24 cellular contexts compared by ENCODE assay signal in the genomic region with DNA sequence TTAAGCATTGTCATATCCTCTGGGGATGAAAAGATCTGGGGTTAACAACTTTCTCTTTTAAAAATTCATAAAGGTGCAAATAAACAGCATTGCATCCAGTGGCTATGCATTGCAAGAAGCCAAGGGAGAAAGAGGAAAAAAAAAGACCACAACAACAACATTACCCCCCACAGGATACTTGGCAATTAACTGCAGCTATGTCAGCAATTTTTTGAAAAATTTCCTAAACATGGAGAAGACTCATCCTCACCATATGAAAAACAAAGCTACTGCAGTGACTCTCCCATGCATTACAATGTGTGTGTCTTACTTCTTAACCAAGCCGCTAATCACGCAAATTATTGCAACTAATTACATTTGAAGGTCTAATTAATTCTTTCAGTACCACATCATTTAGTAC.
DNase-seq lines count a peak whose midpoint lies in the region; ATAC-seq, FAIRE-seq and TF ChIP-seq lines count a peak whose summit lies in the region.
"Had no signal": no experiment of that assay in that cellular context is flagged by ENCODE, and none has a peak within 500 bp of the region (broad histone marks: within the 10 kb centered on the region; RNA-seq: fewer than 3 reads in every experiment).

No MANE protein-coding gene starts in this region.

- H3K4me1 ChIP-seq in HepG2 (ENCODE audit: insufficient read depth, low read length): peaks cover 17% of the 10 kb centered on the region
- no peaks in the 10 kb centered on the region for H3K4me1 ChIP-seq in right lobe of liver
- no peaks in the 10 kb centered on the region for H3K4me1 ChIP-seq in K562 (replicated peaks in 1 of 2; ENCODE audit: control insufficient read depth in 2 of 2, insufficient read depth in 2 of 2, low read length in 2 of 2)
- H3K4me1 ChIP-seq in neuronal stem cell (ENCODE audit: control insufficient read depth in 2 of 2, insufficient read depth in 1 of 2, low read depth in 1 of 2, low read length in 2 of 2): no peaks in the 10 kb centered on the region
- H3K4me1 ChIP-seq: BE2C had no signal

- FAIRE-seq in HepG2 (lab: Jason Lieb, UNC): no peak
- no peak for FAIRE-seq in K562 (lab: Jason Lieb, UNC)
- FAIRE-seq: G401.6, GM12891, GM19239 had no signal

- no peak for TF ChIP-seq POLR2A in HepG2 (IDR thresholded peaks at IDR 0.05; ENCODE audit: insufficient read depth in 1 of 2, low read depth in 2 of 2, low read length in 2 of 2)
- no peak for TF ChIP-seq POLR2A in right lobe of liver (IDR thresholded peaks at IDR 0.05)
- TF ChIP-seq POLR2A in K562 (conservative IDR thresholded peaks at IDR 0.05): no peak

- H2AFZ ChIP-seq in HepG2 (ENCODE audit: low read length): no peak overlapping the region
- H2AFZ ChIP-seq in K562 (ENCODE audit: low read depth, low read length): no peak overlapping the region
- no peak overlapping the region for H2AFZ ChIP-seq in neuronal stem cell (ENCODE audit: low read length)

- no peaks in the 10 kb centered on the region for H3K9me1 ChIP-seq in K562 (ENCODE audit: control insufficient read depth, insufficient read depth, low read length)

- intact Hi-C loops in HepG2 (cut with micrococcal nuclease; ENCODE audit: unreplicated experiment): no loop called here
- intact Hi-C loops in right lobe of liver (cut with DNase I): no loop called here
- intact Hi-C loops in K562 (cut with micrococcal nuclease): no loop called here

- TF ChIP-seq CTCF in HepG2 (CRISPR knock-in tag; IDR thresholded peaks at IDR 0.05) (no peak), right lobe of liver (IDR thresholded peaks at IDR 0.05) (no peak), K562 (IDR thresholded peaks at IDR 0.05 in 2 of 3, conservative IDR thresholded peaks at IDR 0.05 in 1 of 3; ENCODE audit: insufficient read depth in 2 of 3, low read depth in 1 of 3, low read length in 3 of 3) (no peak), mesothelial cell of epicardium (IDR thresholded peaks at IDR 0.05; ENCODE audit: unreplicated experiment) (no peak)

- H3K4me2 ChIP-seq in HepG2 (ENCODE audit: low read depth, low read length): no peak overlapping the region
- H3K4me2 ChIP-seq in K562 (ENCODE audit: insufficient read depth, low read length): no peak overlapping the region
- no peak overlapping the region for H3K4me2 ChIP-seq in neuronal stem cell (ENCODE audit: insufficient read depth, low read length, poor library complexity, severe bottlenecking)

- H3K4me3 ChIP-seq in HepG2 (replicated peaks in 1 of 3; ENCODE audit: insufficient read depth in 1 of 3, low read depth in 2 of 3, low read length in 3 of 3): no peak overlapping the region
- H3K4me3 ChIP-seq in right lobe of liver: no peak overlapping the region
- no peak overlapping the region for H3K4me3 ChIP-seq in K562
- H3K4me3 ChIP-seq in neuronal stem cell (ENCODE audit: low read length in 2 of 2): no peak overlapping the region
- H3K4me3 ChIP-seq: BLaER1 had no signal

- H4K20me1 ChIP-seq in HepG2 (ENCODE audit: insufficient read depth, low read length) (no peaks in the 10 kb centered on the region), K562 (replicated peaks; ENCODE audit: control insufficient read depth, insufficient read depth, low read length) (no peaks in the 10 kb centered on the region)
- H4K20me1 ChIP-seq: BLaER1 had no signal

- H3K23ac ChIP-seq in neuronal stem cell (ENCODE audit: low read depth, low read length, poor library complexity): no peak overlapping the region

- H3K9ac ChIP-seq in HepG2 (ENCODE audit: insufficient read depth, low read depth, low read length): no peak overlapping the region
- no peak overlapping the region for H3K9ac ChIP-seq in K562 (ENCODE audit: insufficient read depth in 1 of 2, low read depth in 2 of 2, low read length in 2 of 2)
- H3K9ac ChIP-seq in neuronal stem cell (ENCODE audit: low read depth, low read length, poor library complexity): no peak overlapping the region
- H3K9ac ChIP-seq: BLaER1 had no signal

- H3K14ac ChIP-seq in neuronal stem cell (ENCODE audit: low read length): no peak overlapping the region

- no peak overlapping the region for H3K18ac ChIP-seq in neuronal stem cell (ENCODE audit: low read length)

- CTCF ChIA-PET in HepG2 (lab: Yijun Ruan, JAX; ENCODE audit: low intra/inter-chr PET ratio, low total read pairs): no interaction called here
- CTCF ChIA-PET in K562 (lab: Yijun Ruan, JAX; ENCODE audit: low intra/inter-chr PET ratio): no interaction called here

- POLR2A ChIA-PET in HepG2 (lab: Yijun Ruan, JAX) (no interaction called here), K562 (lab: Yijun Ruan, JAX) (interaction anchor here (1.5 kb wide), 1 partner anchor 10 kb away, joined by 3 read pairs; no protein-coding TSS in a partner anchor)

- H3K27ac ChIP-seq in HepG2 (ENCODE audit: extremely low read length, insufficient read depth, low read length) (no peak overlapping the region), right lobe of liver (no peak overlapping the region), K562 (ENCODE audit: extremely low read depth, low read depth, low read length) (no peak overlapping the region), neuronal stem cell (replicated peaks; ENCODE audit: low read length) (no peak overlapping the region)
- H3K27ac ChIP-seq: 22Rv1, BLaER1 had no signal

- TF ChIP-seq RAD21 in HepG2 (CRISPR knock-in tag; IDR thresholded peaks at IDR 0.05): no peak
- TF ChIP-seq RAD21 in K562 (CRISPR knock-in tag; conservative IDR thresholded peaks at IDR 0.05 in 1 of 2, IDR thresholded peaks at IDR 0.05 in 1 of 2): no peak

- H3K79me2 ChIP-seq in HepG2 (ENCODE audit: insufficient read depth, low read length): no peaks in the 10 kb centered on the region
- H3K79me2 ChIP-seq in K562 (ENCODE audit: control insufficient read depth, insufficient read depth, low read length): no peaks in the 10 kb centered on the region

- no peak overlapping the region for H4K8ac ChIP-seq in neuronal stem cell (ENCODE audit: low read depth, low read length)

- no peaks in the 10 kb centered on the region for H3K36me3 Mint-ChIP-seq in mesothelial cell of epicardium
- H3K36me3 Mint-ChIP-seq: CD14-positive monocyte; CD4-positive, alpha-beta memory T cell; CD4-positive, CD25-positive, alpha-beta regulatory T cell; CD8-positive, alpha-beta memory T cell had no signal

- H3K4me3 Mint-ChIP-seq in mesothelial cell of epicardium: no peak overlapping the region
- H3K4me3 Mint-ChIP-seq: CD14-positive monocyte; CD4-positive, alpha-beta memory T cell; CD4-positive, CD25-positive, alpha-beta regulatory T cell; CD8-positive, alpha-beta memory T cell had no signal

- no peak overlapping the region for H3K4ac ChIP-seq in neuronal stem cell (ENCODE audit: low read length)

- no peaks in the 10 kb centered on the region for H3K27me3 ChIP-seq in HepG2 (ENCODE audit: control insufficient read depth in 1 of 2, insufficient read depth in 2 of 2, low read length in 2 of 2)
- no peaks in the 10 kb centered on the region for H3K27me3 ChIP-seq in right lobe of liver
- peaks cover 4 to 6% of the 10 kb centered on the region in 2 experiments; a peak in 2 of 5 replicates for H3K27me3 ChIP-seq in K562 (ENCODE audit: control insufficient read depth in 2 of 2, insufficient read depth in 2 of 2, low read length in 2 of 2)
- peaks cover 0 to 18% (median 0%) of the 10 kb centered on the region in 3 experiments for H3K27me3 ChIP-seq in neuronal stem cell (ENCODE audit: control insufficient read depth in 3 of 3, insufficient read depth in 3 of 3, low read depth in 1 of 3, low read length in 3 of 3)
- H3K27me3 ChIP-seq: BLaER1 had no signal

- no peaks in the 10 kb centered on the region for H3K9me3 Mint-ChIP-seq in mesothelial cell of epicardium
- H3K9me3 Mint-ChIP-seq: CD4-positive, CD25-positive, alpha-beta regulatory T cell; CD8-positive, alpha-beta memory T cell had no signal

- no peak overlapping the region for H2AK5ac ChIP-seq in neuronal stem cell (ENCODE audit: low read depth, low read length)

- no peak overlapping the region for H2BK120ac ChIP-seq in neuronal stem cell (ENCODE audit: low read depth, low read length)

- DNase-seq in HepG2 (ENCODE audit: low spot score) (no peak), right lobe of liver (no peak), K562 (ENCODE audit: extremely low read depth in 1 of 4, low spot score in 3 of 4) (no peak), mesothelial cell of epicardium (ENCODE audit: low spot score in 2 of 2, unreplicated experiment in 2 of 2) (no peak), RKO (ENCODE audit: low spot score) (no peak), neuronal stem cell (ENCODE audit: low spot score) (no peak), DMS53 (lab: John Stamatoyannopoulos, UW) (no peak)
- DNase-seq: ACHN; BE2C; C1 segment of cervical spinal cord; CD4-positive, alpha-beta memory T cell; CD4-positive, CD25-positive, alpha-beta regulatory T cell; CD8-positive, alpha-beta memory T cell; COR-L47; DMS 273 treated with DMSO at 0.1 percent for 48 hours; DMS153; DMS79 treated with DMSO at 0.1 percent for 48 hours; GF-D8 had no signal

- no TSS peak for BruUV-seq in HepG2 (replicated peaks; lab: Mats Ljungman, UMichigan)
- no TSS peak for BruUV-seq in K562 (replicated peaks; lab: Mats Ljungman, UMichigan)

- no peaks in the 10 kb centered on the region for H3K27me3 Mint-ChIP-seq in mesothelial cell of epicardium (ENCODE audit: low read depth)
- H3K27me3 Mint-ChIP-seq: CD4-positive, CD25-positive, alpha-beta regulatory T cell; CD8-positive, alpha-beta memory T cell had no signal

- 88% methylated on average over 2 of the region's 2 CpGs for WGBS in HepG2 (ENCODE audit: low lambda C conversion rate)
- WGBS in right lobe of liver (ENCODE audit: insufficient coverage, low coverage, low lambda C conversion rate, missing lambda C conversion rate): 80% methylated on average over 2 of the region's 2 CpGs
- WGBS in K562 (ENCODE audit: insufficient coverage, low coverage, missing lambda C conversion rate): 0% methylated on average over 2 of the region's 2 CpGs
- WGBS in neuronal stem cell (ENCODE audit: extremely low coverage in 2 of 2, insufficient read length in 2 of 2, insufficient replicate concordance in 1 of 2), 2 donors: no CpG with 5 or more reads among the region's 2 CpGs

- H3K79me1 ChIP-seq in neuronal stem cell (ENCODE audit: low read depth, low read length): no peaks in the 10 kb centered on the region

- no peak overlapping the region for H4K91ac ChIP-seq in neuronal stem cell (ENCODE audit: low read depth, low read length, poor library complexity)

- no peak overlapping the region for H2BK5ac ChIP-seq in neuronal stem cell (ENCODE audit: low read length)

- peaks cover 90% of the 10 kb centered on the region for H3K4me1 Mint-ChIP-seq in mesothelial cell of epicardium
- H3K4me1 Mint-ChIP-seq: CD14-positive monocyte; CD4-positive, alpha-beta memory T cell; CD4-positive, CD25-positive, alpha-beta regulatory T cell; CD8-positive, alpha-beta memory T cell had no signal

- TF ChIP-seq EP300 in HepG2 (IDR thresholded peaks at IDR 0.05; ENCODE audit: low read depth in 2 of 2, low read length in 2 of 2) (no peak), HepG2 (CRISPR knock-in tag; IDR thresholded peaks at IDR 0.05; ENCODE audit: borderline replicate concordance) (no peak), K562 (IDR thresholded peaks at IDR 0.05; ENCODE audit: low read length) (no peak)

- no peak overlapping the region for H2BK12ac ChIP-seq in neuronal stem cell (ENCODE audit: low read length)

- in situ Hi-C loops in HepG2 (cut with HindIII; ENCODE audit: extremely low pct_ligation_motif_present, low pct_unique_long_range_greater_than_20kb): no loop called here
- in situ Hi-C loops in K562 (cut with MboI): no loop called here

- H2BK15ac ChIP-seq in neuronal stem cell (ENCODE audit: low read length): no peak overlapping the region

- peak overlapping the region; percentile 60 for H3K27ac Mint-ChIP-seq in mesothelial cell of epicardium
- H3K27ac Mint-ChIP-seq: CD14-positive monocyte; CD4-positive, alpha-beta memory T cell; CD4-positive, CD25-positive, alpha-beta regulatory T cell; CD8-positive, alpha-beta memory T cell had no signal

- H3K9me3 ChIP-seq in HepG2 (ENCODE audit: low read length): peaks cover 6% of the 10 kb centered on the region; the same call in 1 of the 2 replicates
- H3K9me3 ChIP-seq in right lobe of liver: no peaks in the 10 kb centered on the region
- H3K9me3 ChIP-seq in K562 (replicated peaks; ENCODE audit: control insufficient read depth, insufficient read depth, low read depth, low read length): no peaks in the 10 kb centered on the region
- no peaks in the 10 kb centered on the region for H3K9me3 ChIP-seq in neuronal stem cell (replicated peaks in 1 of 2; ENCODE audit: control insufficient read depth in 2 of 2, insufficient read depth in 1 of 2, low read depth in 1 of 2, low read length in 2 of 2)
- H3K9me3 ChIP-seq: BE2C, BLaER1 had no signal

- no peak for ATAC-seq in HepG2
- ATAC-seq in right lobe of liver: no peak
- ATAC-seq in K562: no peak

- H3K36me3 ChIP-seq in HepG2 (replicated peaks in 1 of 2; ENCODE audit: control insufficient read depth in 1 of 2, insufficient read depth in 2 of 2, low read length in 2 of 2): no peaks in the 10 kb centered on the region
- H3K36me3 ChIP-seq in right lobe of liver: no peaks in the 10 kb centered on the region
- no peaks in the 10 kb centered on the region for H3K36me3 ChIP-seq in K562 (ENCODE audit: control insufficient read depth, insufficient read depth, low read length)
- H3K36me3 ChIP-seq in neuronal stem cell (replicated peaks in 1 of 2; ENCODE audit: control insufficient read depth in 2 of 2, insufficient read depth in 2 of 2, low read length in 2 of 2): no peaks in the 10 kb centered on the region
- H3K36me3 ChIP-seq: BE2C, BLaER1 had no signal

Comparison
In these comparisons a context has a peak if more than half of its experiments do, and no peak if none do; other contexts are left out.
1. Of the 241 proteins assayed by ChIP-seq in both HepG2 and K562: peak only in HepG2: MAFK; only in K562: none; in both: MAFF; in neither: 239.